Comparison of ENCODE assay signal across 25 cellular contexts in the genomic region with DNA sequence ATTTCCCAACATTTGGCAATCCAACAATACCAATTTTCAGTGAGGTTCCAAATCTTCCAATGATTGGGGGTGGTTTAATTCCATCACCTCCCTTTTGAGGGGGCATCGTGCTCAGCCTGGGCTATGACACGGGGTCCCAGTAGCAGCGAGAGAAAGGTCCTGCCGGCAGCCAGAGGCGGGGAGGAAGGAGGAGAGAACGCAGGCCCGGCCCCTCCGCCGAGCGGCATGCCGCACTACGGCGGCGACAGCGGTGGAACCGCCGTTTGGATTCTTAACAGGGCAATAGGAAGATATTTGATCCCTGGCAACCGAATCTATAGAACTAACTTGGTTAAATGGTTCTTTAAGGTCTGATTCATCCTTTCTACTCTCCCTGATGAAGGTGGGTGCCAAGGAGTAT. TPM values are rescaled to one million over a fixed set of nuclear protein-coding genes. Genes with fewer than 3 reads are reported as not detected.
A peak's percentile ranks its signal among the peaks of the same experiment; 100 is the strongest.
DNase-seq lines count a peak whose midpoint lies in the region; ATAC-seq, FAIRE-seq and TF ChIP-seq lines count a peak whose summit lies in the region.
"Had no signal": no experiment of that assay in that cellular context is flagged by ENCODE, and none has a peak within 500 bp of the region (broad histone marks: within the 10 kb centered on the region; RNA-seq: fewer than 3 reads in every experiment).

No MANE protein-coding gene starts in this region.

- no peak overlapping the region for H4K5ac ChIP-seq in H1 (ENCODE audit: insufficient read length, low read depth, low read length)

- no peak overlapping the region for H2BK5ac ChIP-seq in H1 (ENCODE audit: low read depth, low read length)

- H3K27me3 ChIP-seq in H7 (ENCODE audit: control insufficient read depth, insufficient read depth, low read length) (no peaks in the 10 kb centered on the region; the same call in 1 of the 2 replicates), H1 (replicated peaks in 1 of 4; ENCODE audit: control insufficient read depth in 3 of 4, extremely low read depth in 1 of 4, insufficient read depth in 3 of 4, low read length in 3 of 4) (peaks cover 0 to 7% (median 3%) of the 10 kb centered on the region in 4 experiments; a peak in 3 of 7 replicates)
- H3K27me3 ChIP-seq: BE2C; BLaER1 treated with 17β-estradiol and CSF1 and Interleukin-3, amounts not matched to agents 10 nM and 100 nM had no signal

- 34% methylated on average over 18 of the region's 18 CpGs; no CpG with 5 or more reads in 1 of the 2 experiments for WGBS in H1 (ENCODE audit: extremely low coverage in 1 of 2, insufficient coverage in 1 of 2, insufficient read length in 1 of 2, insufficient replicate concordance in 2 of 2, low coverage in 1 of 2, low lambda C conversion rate in 2 of 2, missing lambda C conversion rate in 1 of 2), 2 experiments

- peaks cover 5% of the 10 kb centered on the region for H3K4me1 Mint-ChIP-seq in nephron progenitor cell
- H3K4me1 Mint-ChIP-seq: CD14-positive monocyte had no signal

- no peak for TF ChIP-seq RAD21 in H1 (IDR thresholded peaks at IDR 0.05 in 1 of 2, conservative IDR thresholded peaks at IDR 0.05 in 1 of 2; ENCODE audit: low read depth in 2 of 2, low read length in 2 of 2)

- H3K9me3 ChIP-seq in H1 (ENCODE audit: insufficient read depth in 2 of 2, low read depth in 1 of 2, low read length in 1 of 2), result no peaks in the 10 kb centered on the region
- H3K9me3 ChIP-seq: BE2C had no signal

- H3K18ac ChIP-seq in H1 (ENCODE audit: extremely low read depth, low read length), result no peak overlapping the region

- H2BK15ac ChIP-seq in H1 (ENCODE audit: low read length), result no peak overlapping the region

- DNase-seq in H7 (peak; percentile 39), H1 (ENCODE audit: low read depth in 1 of 2, low spot score in 2 of 2) (peak in 1 of 2 experiments; percentile 69), nephron progenitor cell (no peak), retina (no peak), GM03348 (ENCODE audit: low spot score) (no peak)
- no peak for DNase-seq in effector CD4-positive, alpha-beta T cell
- no peak for DNase-seq in stimulated activated naive CD8-positive, alpha-beta T cell treated with anti-CD3 and anti-CD28 coated beads, Interleukin-15, Interleukin-2, amounts not matched to agents 100 U/mL and 50 U/mL, for 24 hours
- DNase-seq: 8988T; ACHN; AML-193; BE2C; Calu3; CD4-positive, alpha-beta memory T cell; COR-L47; DMS53; DMS79 treated with DMSO at 0.1 percent for 48 hours; GF-D8; GM23248 had no signal

- H4K8ac ChIP-seq in H1 (ENCODE audit: extremely low read depth, insufficient read depth, low read length), result no peak overlapping the region

- H3K4ac ChIP-seq in H1 (replicated peaks; ENCODE audit: insufficient read length, low read depth, low read length), result no peak overlapping the region

- no peak overlapping the region for H2AFZ ChIP-seq in H1 (ENCODE audit: low read length)
- H2AFZ ChIP-seq: GM23248 had no signal

- peak overlapping the region; percentile 50 for H3K4me3 Mint-ChIP-seq in nephron progenitor cell
- H3K4me3 Mint-ChIP-seq: CD14-positive monocyte; CD4-positive, alpha-beta memory T cell had no signal

- H3K27ac ChIP-seq in H1 (ENCODE audit: low read depth, low read length), result no peak overlapping the region
- H3K27ac ChIP-seq: A549; BLaER1 treated with 17β-estradiol and CSF1 and Interleukin-3, amounts not matched to agents 10 nM and 100 nM; GM23248 had no signal

- no peak for TF ChIP-seq POLR2A in H1 (IDR thresholded peaks at IDR 0.05; ENCODE audit: control extremely low read depth in 1 of 2, low read depth in 2 of 2, low read length in 2 of 2)

- no peaks in the 10 kb centered on the region for H3K79me2 ChIP-seq in H1 (ENCODE audit: control insufficient read depth in 1 of 2, insufficient read depth in 2 of 2, low read length in 2 of 2)

- no peak overlapping the region for H3K23ac ChIP-seq in H1 (ENCODE audit: insufficient read length)

- H3K56ac ChIP-seq in H1 (replicated peaks; ENCODE audit: insufficient read length, low read depth, low read length), result no peak overlapping the region

- H3K4me3 ChIP-seq in H7 (ENCODE audit: insufficient read depth, low read depth, low read length) (no peak overlapping the region), H1 (ENCODE audit: extremely low read depth in 1 of 4, insufficient read depth in 2 of 4, low read depth in 3 of 4, low read length in 4 of 4) (0 out of 8 replicates have a peak overlapping the region, but pooled peaks of 1 of the 4 experiments have one; percentile 11)
- H3K4me3 ChIP-seq: A549; BLaER1 treated with 17β-estradiol and CSF1 and Interleukin-3, amounts not matched to agents 10 nM and 100 nM; GM23248 had no signal

- no peak overlapping the region for H2BK12ac ChIP-seq in H1 (ENCODE audit: low read depth, low read length)

- peaks cover 23% of the 10 kb centered on the region for H3K9me3 Mint-ChIP-seq in nephron progenitor cell

- no peak overlapping the region for H2AK5ac ChIP-seq in H1 (ENCODE audit: low read depth, low read length)

- ATAC-seq in stimulated activated naive CD8-positive, alpha-beta T cell treated with anti-CD3 and anti-CD28 coated beads, Interleukin-15, Interleukin-2, amounts not matched to agents 100 U/mL and 50 U/mL, for 24 hours, result no peak
- ATAC-seq: A549, HCT116 had no signal

- TF ChIP-seq EP300 in H1 (IDR thresholded peaks at IDR 0.05; ENCODE audit: borderline replicate concordance in 1 of 2, low read depth in 2 of 2, low read length in 2 of 2), result no peak

- no peaks in the 10 kb centered on the region for H3K23me2 ChIP-seq in H1 (ENCODE audit: low read depth, low read length)

- H4K91ac ChIP-seq in H1 (replicated peaks; ENCODE audit: insufficient read length, low read length), result no peak overlapping the region

- FAIRE-seq in H1 (lab: Jason Lieb, UNC), result no peak
- FAIRE-seq: A549, GM12892, H54 had no signal

- no peak overlapping the region for H3K9ac ChIP-seq in H1 (replicated peaks in 1 of 4; ENCODE audit: extremely low read depth in 1 of 4, low read depth in 3 of 4, low read length in 3 of 4)
- H3K9ac ChIP-seq: BLaER1 treated with 17β-estradiol and CSF1 and Interleukin-3, amounts not matched to agents 10 nM and 100 nM; GM23248 had no signal

- H2BK120ac ChIP-seq in H1 (replicated peaks; ENCODE audit: low read depth, low read length), result no peak overlapping the region

- peaks cover 0 to 3% (median 0%) of the 10 kb centered on the region in 4 experiments; a peak in 2 of 7 replicates for H3K4me1 ChIP-seq in H1 (replicated peaks in 1 of 4; ENCODE audit: control insufficient read depth in 3 of 4, insufficient read depth in 4 of 4, low read length in 3 of 4)
- H3K4me1 ChIP-seq: A549, BE2C had no signal

- H4K20me1 ChIP-seq in H1 (replicated peaks in 1 of 2; ENCODE audit: control insufficient read depth in 1 of 2, insufficient read depth in 2 of 2, low read length in 2 of 2), result no peaks in the 10 kb centered on the region
- H4K20me1 ChIP-seq: BLaER1 treated with 17β-estradiol and CSF1 and Interleukin-3, amounts not matched to agents 10 nM and 100 nM had no signal

- H3K36me3 Mint-ChIP-seq in nephron progenitor cell (ENCODE audit: low read depth), result peaks cover 11% of the 10 kb centered on the region

- H3K4me2 ChIP-seq in H1 (ENCODE audit: insufficient read depth in 1 of 2, low read depth in 2 of 2, low read length in 2 of 2), result no peak overlapping the region
- H3K4me2 ChIP-seq: A549; BLaER1 treated with 17β-estradiol and CSF1 and Interleukin-3, amounts not matched to agents 10 nM and 100 nM had no signal

- H3K14ac ChIP-seq in H1 (ENCODE audit: insufficient read length), result no peak overlapping the region

- H3K27ac Mint-ChIP-seq in nephron progenitor cell, result no peak overlapping the region
- H3K27ac Mint-ChIP-seq: CD14-positive monocyte; CD4-positive, alpha-beta memory T cell had no signal

- POLR2A ChIA-PET in H1 (lab: Charles Lee; ENCODE audit: partially characterized antibody), result interaction anchor here (0.6 kb wide), 1 partner anchor 185 kb away, joined by 4 read pairs; no protein-coding TSS in a partner anchor

- no peaks in the 10 kb centered on the region for H3K79me1 ChIP-seq in H1 (ENCODE audit: low read depth, low read length)

- CTCF ChIA-PET in H1 (lab: Charles Lee; ENCODE audit: partially characterized antibody), result interaction anchor here (3.7 to 7.3 kb wide), 3 partner anchors 10 to 141 kb away, joined by 16 to 116 read pairs (median 55); a partner anchor contains a TSS

- peaks cover 19% of the 10 kb centered on the region for H3K27me3 Mint-ChIP-seq in nephron progenitor cell (ENCODE audit: low read depth, poor library complexity)
- H3K27me3 Mint-ChIP-seq: CD4-positive, alpha-beta memory T cell had no signal

- H3K36me3 ChIP-seq in H7 (replicated peaks; ENCODE audit: control insufficient read depth, insufficient read depth, low read length) (no peaks in the 10 kb centered on the region), H1 (ENCODE audit: control insufficient read depth in 2 of 4, insufficient read depth in 4 of 4, low read length in 3 of 4) (no peaks in the 10 kb centered on the region)
- H3K36me3 ChIP-seq: BE2C had no signal

- TF ChIP-seq CTCF in H1 (IDR thresholded peaks at IDR 0.05; ENCODE audit: control extremely low read depth in 1 of 3, insufficient read depth in 1 of 3, low read depth in 1 of 3, low read length in 3 of 3) (no peak), nephron progenitor cell (IDR thresholded peaks at IDR 0.05) (no peak)

- H2BK20ac ChIP-seq in H1 (ENCODE audit: low read length), result no peak overlapping the region

RNA-seq across cellular contexts. Expression of a gene that starts 18.3 kb away (rescaled TPM):
- 62.3 and 65.0 TPM in 2 replicates for total RNA-seq in H7 (2014; rRNA removed; shearing (Covaris generic))
- total RNA-seq in H1 (2021; fragmentation: NEBNext Ultra II Directional; extraction: Animal tissue kit (Norgen Biotek cat#: 25700)), result 99.5 and 105 TPM in 2 replicates
- polyA plus RNA-seq in H1 (2011; rRNA removed), result 60.1 and 76.2 TPM in 2 replicates
- 106 TPM for polyA plus RNA-seq in H1 (2011; cell fraction: cytosol; rRNA removed)
- 45.7 TPM for polyA plus RNA-seq in H1 (2011; cell fraction: nucleus; rRNA removed)
- polyA plus RNA-seq in H1 (2012, experiment 1 of 2), result 119 to 140 TPM (median 130 TPM) in 4 replicates
- 88.8 TPM for polyA plus RNA-seq in H1 (2012, experiment 2 of 2)
- polyA plus RNA-seq in H1 (2013, experiment 1 of 2), result 130 TPM
- polyA plus RNA-seq in H1 (2013, experiment 2 of 2), result 129 TPM
- 15.0 and 17.8 TPM in 2 replicates for polyA minus RNA-seq in H1 (2011; rRNA and poly(A)+ RNA removed)
- 25.5 TPM for polyA minus RNA-seq in H1 (2011; cell fraction: cytosol; rRNA and poly(A)+ RNA removed)
- 15.1 TPM for polyA minus RNA-seq in H1 (2011; cell fraction: nucleus; rRNA and poly(A)+ RNA removed)

RNA-seq across cellular contexts. Expression of a gene that starts 21.8 kb away (rescaled TPM):
- 1.0 and 1.4 TPM in 2 replicates for total RNA-seq in H7 (2014; rRNA removed; shearing (Covaris generic))
- total RNA-seq in H1 (2021; fragmentation: NEBNext Ultra II Directional; extraction: Animal tissue kit (Norgen Biotek cat#: 25700)), result 0.77 and 0.93 TPM in 2 replicates
- polyA plus RNA-seq in H1 (2011; rRNA removed), result 1.7 TPM in 2 replicates
- polyA plus RNA-seq in H1 (2011; cell fraction: cytosol; rRNA removed), result 1.3 TPM
- polyA plus RNA-seq in H1 (2011; cell fraction: nucleus; rRNA removed), result 7.8 TPM
- polyA plus RNA-seq in H1 (2012, experiment 1 of 2), result 1.2 to 2.4 TPM (median 1.5 TPM) in 4 replicates
- 0.47 TPM for polyA plus RNA-seq in H1 (2012, experiment 2 of 2)
- polyA plus RNA-seq in H1 (2013, experiment 1 of 2), result 0.61 TPM
- 0.46 TPM for polyA plus RNA-seq in H1 (2013, experiment 2 of 2)
- polyA minus RNA-seq in H1 (2011; rRNA and poly(A)+ RNA removed), result 0.46 and 0.79 TPM in 2 replicates
- polyA minus RNA-seq in H1 (2011; cell fraction: cytosol; rRNA and poly(A)+ RNA removed), result not detected
- 1.4 TPM for polyA minus RNA-seq in H1 (2011; cell fraction: nucleus; rRNA and poly(A)+ RNA removed)
- total RNA-seq: GM23248 had no signal
- polyA plus RNA-seq: CD14-positive monocyte had no signal

RNA-seq across cellular contexts. Expression of a gene that starts 29.3 kb away (rescaled TPM):
- 5.6 and 11.4 TPM in 2 replicates for total RNA-seq in H7 (2014; rRNA removed; shearing (Covaris generic))
- 35.6 and 36.0 TPM in 2 replicates for total RNA-seq in H1 (2021; fragmentation: NEBNext Ultra II Directional; extraction: Animal tissue kit (Norgen Biotek cat#: 25700))
- polyA plus RNA-seq in H1 (2011; rRNA removed), result 34.9 and 40.7 TPM in 2 replicates
- 24.5 TPM for polyA plus RNA-seq in H1 (2011; cell fraction: cytosol; rRNA removed)
- polyA plus RNA-seq in H1 (2011; cell fraction: nucleus; rRNA removed), result 19.7 TPM
- 36.3 to 59.7 TPM (median 47.1 TPM) in 4 replicates for polyA plus RNA-seq in H1 (2012, experiment 1 of 2)
- 15.3 TPM for polyA plus RNA-seq in H1 (2012, experiment 2 of 2)
- polyA plus RNA-seq in H1 (2013, experiment 1 of 2), result 21.7 TPM
- polyA plus RNA-seq in H1 (2013, experiment 2 of 2), result 22.2 TPM
- polyA minus RNA-seq in H1 (2011; rRNA and poly(A)+ RNA removed), result 2.6 and 5.5 TPM in 2 replicates
- polyA minus RNA-seq in H1 (2011; cell fraction: cytosol; rRNA and poly(A)+ RNA removed), result 3.0 TPM
- 10.3 TPM for polyA minus RNA-seq in H1 (2011; cell fraction: nucleus; rRNA and poly(A)+ RNA removed)

RNA-seq across cellular contexts. Expression of a gene that starts 34.8 kb away (rescaled TPM):
- 10.3 and 11.5 TPM in 2 replicates for total RNA-seq in H7 (2014; rRNA removed; shearing (Covaris generic))
- total RNA-seq in H1 (2021; fragmentation: NEBNext Ultra II Directional; extraction: Animal tissue kit (Norgen Biotek cat#: 25700)), result 7.4 and 8.0 TPM in 2 replicates
- 7.6 and 8.4 TPM in 2 replicates for polyA plus RNA-seq in H1 (2011; rRNA removed)
- polyA plus RNA-seq in H1 (2011; cell fraction: cytosol; rRNA removed), result 9.3 TPM
- polyA plus RNA-seq in H1 (2011; cell fraction: nucleus; rRNA removed), result 9.5 TPM
- polyA plus RNA-seq in H1 (2012, experiment 1 of 2), result 6.3 to 9.1 TPM (median 8.2 TPM) in 4 replicates
- 10.9 TPM for polyA plus RNA-seq in H1 (2012, experiment 2 of 2)
- 3.1 TPM for polyA plus RNA-seq in H1 (2013, experiment 1 of 2)
- 3.5 TPM for polyA plus RNA-seq in H1 (2013, experiment 2 of 2)
- polyA minus RNA-seq in H1 (2011; rRNA and poly(A)+ RNA removed), result 3.6 and 4.8 TPM in 2 replicates
- 3.1 TPM for polyA minus RNA-seq in H1 (2011; cell fraction: cytosol; rRNA and poly(A)+ RNA removed)
- 5.3 TPM for polyA minus RNA-seq in H1 (2011; cell fraction: nucleus; rRNA and poly(A)+ RNA removed)
- total RNA-seq: G401 had no signal

RNA-seq across cellular contexts. Expression of a gene that starts 38.2 kb away (rescaled TPM):
- total RNA-seq in H7 (2014; rRNA removed; shearing (Covaris generic)), result 30.9 and 44.5 TPM in 2 replicates
- total RNA-seq in H1 (2021; fragmentation: NEBNext Ultra II Directional; extraction: Animal tissue kit (Norgen Biotek cat#: 25700)), result 14.7 and 14.8 TPM in 2 replicates
- polyA plus RNA-seq in H1 (2011; rRNA removed), result 30.7 and 39.5 TPM in 2 replicates
- 30.8 TPM for polyA plus RNA-seq in H1 (2011; cell fraction: cytosol; rRNA removed)
- polyA plus RNA-seq in H1 (2011; cell fraction: nucleus; rRNA removed), result 40.3 TPM
- polyA plus RNA-seq in H1 (2012, experiment 1 of 2), result 17.1 to 23.7 TPM (median 19.8 TPM) in 4 replicates
- polyA plus RNA-seq in H1 (2012, experiment 2 of 2), result 18.9 TPM
- 20.2 TPM for polyA plus RNA-seq in H1 (2013, experiment 1 of 2)
- polyA plus RNA-seq in H1 (2013, experiment 2 of 2), result 20.8 TPM
- polyA minus RNA-seq in H1 (2011; rRNA and poly(A)+ RNA removed), result 35.3 and 40.0 TPM in 2 replicates
- polyA minus RNA-seq in H1 (2011; cell fraction: cytosol; rRNA and poly(A)+ RNA removed), result 18.3 TPM
- 14.3 TPM for polyA minus RNA-seq in H1 (2011; cell fraction: nucleus; rRNA and poly(A)+ RNA removed)
